In the genomic region with DNA sequence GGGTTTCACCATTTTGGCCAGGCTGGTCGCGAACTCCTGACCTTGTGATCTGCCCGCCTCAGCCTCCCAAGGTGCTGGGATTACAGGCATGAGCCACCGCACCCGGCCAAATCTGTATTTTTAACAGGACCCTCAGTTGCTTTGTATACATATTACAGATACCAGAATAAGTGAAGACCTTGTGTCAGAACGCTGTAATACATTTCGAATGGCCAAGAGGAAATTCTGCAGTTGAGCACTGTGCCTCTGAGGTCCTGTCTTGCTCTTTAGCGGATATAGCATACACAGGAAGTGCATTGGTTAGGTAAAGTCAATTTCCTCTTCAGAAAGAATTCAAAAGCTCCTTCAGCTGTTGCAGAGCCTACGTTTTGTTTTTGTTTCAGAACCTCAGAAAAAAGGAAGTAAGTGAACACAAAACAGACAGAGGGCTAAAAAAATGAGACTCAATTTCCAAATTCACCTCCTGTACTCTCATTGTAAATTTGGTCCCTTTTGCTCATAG, we compare ENCODE assay signal across 1 cellular context.
TF ChIP-seq lines count a peak whose summit lies in the region.

No MANE protein-coding gene starts in this region.

TF ChIP-seq in GM12878, 131 proteins besides CTCF, POLR2A, EP300 and RAD21 (continued from another document and continues in another):
- TF ChIP-seq, protein P1, sequence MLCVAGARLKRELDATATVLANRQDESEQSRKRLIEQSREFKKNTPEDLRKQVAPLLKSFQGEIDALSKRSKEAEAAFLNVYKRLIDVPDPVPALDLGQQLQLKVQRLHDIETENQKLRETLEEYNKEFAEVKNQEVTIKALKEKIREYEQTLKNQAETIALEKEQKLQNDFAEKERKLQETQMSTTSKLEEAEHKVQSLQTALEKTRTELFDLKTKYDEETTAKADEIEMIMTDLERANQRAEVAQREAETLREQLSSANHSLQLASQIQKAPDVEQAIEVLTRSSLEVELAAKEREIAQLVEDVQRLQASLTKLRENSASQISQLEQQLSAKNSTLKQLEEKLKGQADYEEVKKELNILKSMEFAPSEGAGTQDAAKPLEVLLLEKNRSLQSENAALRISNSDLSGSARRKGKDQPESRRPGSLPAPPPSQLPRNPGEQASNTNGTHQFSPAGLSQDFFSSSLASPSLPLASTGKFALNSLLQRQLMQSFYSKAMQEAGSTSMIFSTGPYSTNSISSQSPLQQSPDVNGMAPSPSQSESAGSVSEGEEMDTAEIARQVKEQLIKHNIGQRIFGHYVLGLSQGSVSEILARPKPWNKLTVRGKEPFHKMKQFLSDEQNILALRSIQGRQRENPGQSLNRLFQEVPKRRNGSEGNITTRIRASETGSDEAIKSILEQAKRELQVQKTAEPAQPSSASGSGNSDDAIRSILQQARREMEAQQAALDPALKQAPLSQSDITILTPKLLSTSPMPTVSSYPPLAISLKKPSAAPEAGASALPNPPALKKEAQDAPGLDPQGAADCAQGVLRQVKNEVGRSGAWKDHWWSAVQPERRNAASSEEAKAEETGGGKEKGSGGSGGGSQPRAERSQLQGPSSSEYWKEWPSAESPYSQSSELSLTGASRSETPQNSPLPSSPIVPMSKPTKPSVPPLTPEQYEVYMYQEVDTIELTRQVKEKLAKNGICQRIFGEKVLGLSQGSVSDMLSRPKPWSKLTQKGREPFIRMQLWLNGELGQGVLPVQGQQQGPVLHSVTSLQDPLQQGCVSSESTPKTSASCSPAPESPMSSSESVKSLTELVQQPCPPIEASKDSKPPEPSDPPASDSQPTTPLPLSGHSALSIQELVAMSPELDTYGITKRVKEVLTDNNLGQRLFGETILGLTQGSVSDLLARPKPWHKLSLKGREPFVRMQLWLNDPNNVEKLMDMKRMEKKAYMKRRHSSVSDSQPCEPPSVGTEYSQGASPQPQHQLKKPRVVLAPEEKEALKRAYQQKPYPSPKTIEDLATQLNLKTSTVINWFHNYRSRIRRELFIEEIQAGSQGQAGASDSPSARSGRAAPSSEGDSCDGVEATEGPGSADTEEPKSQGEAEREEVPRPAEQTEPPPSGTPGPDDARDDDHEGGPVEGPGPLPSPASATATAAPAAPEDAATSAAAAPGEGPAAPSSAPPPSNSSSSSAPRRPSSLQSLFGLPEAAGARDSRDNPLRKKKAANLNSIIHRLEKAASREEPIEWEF (IDR thresholded peaks at IDR 0.05; ENCODE audit: insufficient replicate concordance, low read depth, low read length) = no peak
- TF ChIP-seq, protein P2, sequence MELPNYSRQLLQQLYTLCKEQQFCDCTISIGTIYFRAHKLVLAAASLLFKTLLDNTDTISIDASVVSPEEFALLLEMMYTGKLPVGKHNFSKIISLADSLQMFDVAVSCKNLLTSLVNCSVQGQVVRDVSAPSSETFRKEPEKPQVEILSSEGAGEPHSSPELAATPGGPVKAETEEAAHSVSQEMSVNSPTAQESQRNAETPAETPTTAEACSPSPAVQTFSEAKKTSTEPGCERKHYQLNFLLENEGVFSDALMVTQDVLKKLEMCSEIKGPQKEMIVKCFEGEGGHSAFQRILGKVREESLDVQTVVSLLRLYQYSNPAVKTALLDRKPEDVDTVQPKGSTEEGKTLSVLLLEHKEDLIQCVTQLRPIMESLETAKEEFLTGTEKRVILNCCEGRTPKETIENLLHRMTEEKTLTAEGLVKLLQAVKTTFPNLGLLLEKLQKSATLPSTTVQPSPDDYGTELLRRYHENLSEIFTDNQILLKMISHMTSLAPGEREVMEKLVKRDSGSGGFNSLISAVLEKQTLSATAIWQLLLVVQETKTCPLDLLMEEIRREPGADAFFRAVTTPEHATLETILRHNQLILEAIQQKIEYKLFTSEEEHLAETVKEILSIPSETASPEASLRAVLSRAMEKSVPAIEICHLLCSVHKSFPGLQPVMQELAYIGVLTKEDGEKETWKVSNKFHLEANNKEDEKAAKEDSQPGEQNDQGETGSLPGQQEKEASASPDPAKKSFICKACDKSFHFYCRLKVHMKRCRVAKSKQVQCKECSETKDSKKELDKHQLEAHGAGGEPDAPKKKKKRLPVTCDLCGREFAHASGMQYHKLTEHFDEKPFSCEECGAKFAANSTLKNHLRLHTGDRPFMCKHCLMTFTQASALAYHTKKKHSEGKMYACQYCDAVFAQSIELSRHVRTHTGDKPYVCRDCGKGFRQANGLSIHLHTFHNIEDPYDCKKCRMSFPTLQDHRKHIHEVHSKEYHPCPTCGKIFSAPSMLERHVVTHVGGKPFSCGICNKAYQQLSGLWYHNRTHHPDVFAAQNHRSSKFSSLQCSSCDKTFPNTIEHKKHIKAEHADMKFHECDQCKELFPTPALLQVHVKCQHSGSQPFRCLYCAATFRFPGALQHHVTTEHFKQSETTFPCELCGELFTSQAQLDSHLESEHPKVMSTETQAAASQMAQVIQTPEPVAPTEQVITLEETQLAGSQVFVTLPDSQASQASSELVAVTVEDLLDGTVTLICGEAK (IDR thresholded peaks at IDR 0.05; ENCODE audit: borderline replicate concordance) = peak; percentile 75; the same call in 1 of the 2 replicates
- TF ChIP-seq JUND (IDR thresholded peaks at IDR 0.05; ENCODE audit: low read depth, low read length) = no peak
- TF ChIP-seq FOS (IDR thresholded peaks at IDR 0.05; ENCODE audit: borderline replicate concordance, extremely low read depth, insufficient read length) = no peak
- TF ChIP-seq HDGF (IDR thresholded peaks at IDR 0.05) = no peak
- TF ChIP-seq SMARCA5 (IDR thresholded peaks at IDR 0.05) = 0 out of 2 replicates have a peak, but pooled peaks have one; percentile 18
- no peak for TF ChIP-seq STAT1 (conservative IDR thresholded peaks at IDR 0.05)
- TF ChIP-seq, protein P3, sequence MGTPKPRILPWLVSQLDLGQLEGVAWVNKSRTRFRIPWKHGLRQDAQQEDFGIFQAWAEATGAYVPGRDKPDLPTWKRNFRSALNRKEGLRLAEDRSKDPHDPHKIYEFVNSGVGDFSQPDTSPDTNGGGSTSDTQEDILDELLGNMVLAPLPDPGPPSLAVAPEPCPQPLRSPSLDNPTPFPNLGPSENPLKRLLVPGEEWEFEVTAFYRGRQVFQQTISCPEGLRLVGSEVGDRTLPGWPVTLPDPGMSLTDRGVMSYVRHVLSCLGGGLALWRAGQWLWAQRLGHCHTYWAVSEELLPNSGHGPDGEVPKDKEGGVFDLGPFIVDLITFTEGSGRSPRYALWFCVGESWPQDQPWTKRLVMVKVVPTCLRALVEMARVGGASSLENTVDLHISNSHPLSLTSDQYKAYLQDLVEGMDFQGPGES (IDR thresholded peaks at IDR 0.05) = no peak
- TF ChIP-seq, protein P4, sequence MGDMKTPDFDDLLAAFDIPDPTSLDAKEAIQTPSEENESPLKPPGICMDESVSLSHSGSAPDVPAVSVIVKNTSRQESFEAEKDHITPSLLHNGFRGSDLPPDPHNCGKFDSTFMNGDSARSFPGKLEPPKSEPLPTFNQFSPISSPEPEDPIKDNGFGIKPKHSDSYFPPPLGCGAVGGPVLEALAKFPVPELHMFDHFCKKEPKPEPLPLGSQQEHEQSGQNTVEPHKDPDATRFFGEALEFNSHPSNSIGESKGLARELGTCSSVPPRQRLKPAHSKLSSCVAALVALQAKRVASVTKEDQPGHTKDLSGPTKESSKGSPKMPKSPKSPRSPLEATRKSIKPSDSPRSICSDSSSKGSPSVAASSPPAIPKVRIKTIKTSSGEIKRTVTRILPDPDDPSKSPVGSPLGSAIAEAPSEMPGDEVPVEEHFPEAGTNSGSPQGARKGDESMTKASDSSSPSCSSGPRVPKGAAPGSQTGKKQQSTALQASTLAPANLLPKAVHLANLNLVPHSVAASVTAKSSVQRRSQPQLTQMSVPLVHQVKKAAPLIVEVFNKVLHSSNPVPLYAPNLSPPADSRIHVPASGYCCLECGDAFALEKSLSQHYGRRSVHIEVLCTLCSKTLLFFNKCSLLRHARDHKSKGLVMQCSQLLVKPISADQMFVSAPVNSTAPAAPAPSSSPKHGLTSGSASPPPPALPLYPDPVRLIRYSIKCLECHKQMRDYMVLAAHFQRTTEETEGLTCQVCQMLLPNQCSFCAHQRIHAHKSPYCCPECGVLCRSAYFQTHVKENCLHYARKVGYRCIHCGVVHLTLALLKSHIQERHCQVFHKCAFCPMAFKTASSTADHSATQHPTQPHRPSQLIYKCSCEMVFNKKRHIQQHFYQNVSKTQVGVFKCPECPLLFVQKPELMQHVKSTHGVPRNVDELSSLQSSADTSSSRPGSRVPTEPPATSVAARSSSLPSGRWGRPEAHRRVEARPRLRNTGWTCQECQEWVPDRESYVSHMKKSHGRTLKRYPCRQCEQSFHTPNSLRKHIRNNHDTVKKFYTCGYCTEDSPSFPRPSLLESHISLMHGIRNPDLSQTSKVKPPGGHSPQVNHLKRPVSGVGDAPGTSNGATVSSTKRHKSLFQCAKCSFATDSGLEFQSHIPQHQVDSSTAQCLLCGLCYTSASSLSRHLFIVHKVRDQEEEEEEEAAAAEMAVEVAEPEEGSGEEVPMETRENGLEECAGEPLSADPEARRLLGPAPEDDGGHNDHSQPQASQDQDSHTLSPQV (IDR thresholded peaks at IDR 0.05) = no peak
- no peak for TF ChIP-seq FOXK2 (IDR thresholded peaks at IDR 0.05)
- TF ChIP-seq, protein P5, sequence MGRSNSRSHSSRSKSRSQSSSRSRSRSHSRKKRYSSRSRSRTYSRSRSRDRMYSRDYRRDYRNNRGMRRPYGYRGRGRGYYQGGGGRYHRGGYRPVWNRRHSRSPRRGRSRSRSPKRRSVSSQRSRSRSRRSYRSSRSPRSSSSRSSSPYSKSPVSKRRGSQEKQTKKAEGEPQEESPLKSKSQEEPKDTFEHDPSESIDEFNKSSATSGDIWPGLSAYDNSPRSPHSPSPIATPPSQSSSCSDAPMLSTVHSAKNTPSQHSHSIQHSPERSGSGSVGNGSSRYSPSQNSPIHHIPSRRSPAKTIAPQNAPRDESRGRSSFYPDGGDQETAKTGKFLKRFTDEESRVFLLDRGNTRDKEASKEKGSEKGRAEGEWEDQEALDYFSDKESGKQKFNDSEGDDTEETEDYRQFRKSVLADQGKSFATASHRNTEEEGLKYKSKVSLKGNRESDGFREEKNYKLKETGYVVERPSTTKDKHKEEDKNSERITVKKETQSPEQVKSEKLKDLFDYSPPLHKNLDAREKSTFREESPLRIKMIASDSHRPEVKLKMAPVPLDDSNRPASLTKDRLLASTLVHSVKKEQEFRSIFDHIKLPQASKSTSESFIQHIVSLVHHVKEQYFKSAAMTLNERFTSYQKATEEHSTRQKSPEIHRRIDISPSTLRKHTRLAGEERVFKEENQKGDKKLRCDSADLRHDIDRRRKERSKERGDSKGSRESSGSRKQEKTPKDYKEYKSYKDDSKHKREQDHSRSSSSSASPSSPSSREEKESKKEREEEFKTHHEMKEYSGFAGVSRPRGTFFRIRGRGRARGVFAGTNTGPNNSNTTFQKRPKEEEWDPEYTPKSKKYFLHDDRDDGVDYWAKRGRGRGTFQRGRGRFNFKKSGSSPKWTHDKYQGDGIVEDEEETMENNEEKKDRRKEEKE (IDR thresholded peaks at IDR 0.05) = no peak
- TF ChIP-seq, protein P6, sequence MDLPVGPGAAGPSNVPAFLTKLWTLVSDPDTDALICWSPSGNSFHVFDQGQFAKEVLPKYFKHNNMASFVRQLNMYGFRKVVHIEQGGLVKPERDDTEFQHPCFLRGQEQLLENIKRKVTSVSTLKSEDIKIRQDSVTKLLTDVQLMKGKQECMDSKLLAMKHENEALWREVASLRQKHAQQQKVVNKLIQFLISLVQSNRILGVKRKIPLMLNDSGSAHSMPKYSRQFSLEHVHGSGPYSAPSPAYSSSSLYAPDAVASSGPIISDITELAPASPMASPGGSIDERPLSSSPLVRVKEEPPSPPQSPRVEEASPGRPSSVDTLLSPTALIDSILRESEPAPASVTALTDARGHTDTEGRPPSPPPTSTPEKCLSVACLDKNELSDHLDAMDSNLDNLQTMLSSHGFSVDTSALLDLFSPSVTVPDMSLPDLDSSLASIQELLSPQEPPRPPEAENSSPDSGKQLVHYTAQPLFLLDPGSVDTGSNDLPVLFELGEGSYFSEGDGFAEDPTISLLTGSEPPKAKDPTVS (IDR thresholded peaks at IDR 0.05; ENCODE audit: low read depth, low read length) = no peak
- TF ChIP-seq HDAC2 (IDR thresholded peaks at IDR 0.05) = no peak
- TF ChIP-seq CREB1 (IDR thresholded peaks at IDR 0.05; ENCODE audit: low read depth) = peak; percentile 46; the same call in 1 of the 2 replicates
- TF ChIP-seq HDAC6 (IDR thresholded peaks at IDR 0.05; ENCODE audit: unreplicated experiment) = no peak
- TF ChIP-seq ESRRA (IDR thresholded peaks at IDR 0.05; ENCODE audit: low read length) = no peak
- TF ChIP-seq NR2F1 (conservative IDR thresholded peaks at IDR 0.05) = peak; percentile 18; the same call in 1 of the 2 replicates
- no peak for TF ChIP-seq CEBPB (IDR thresholded peaks at IDR 0.05; ENCODE audit: borderline replicate concordance in 1 of 2, low read depth in 2 of 2, low read length in 2 of 2)
- TF ChIP-seq, protein P7, sequence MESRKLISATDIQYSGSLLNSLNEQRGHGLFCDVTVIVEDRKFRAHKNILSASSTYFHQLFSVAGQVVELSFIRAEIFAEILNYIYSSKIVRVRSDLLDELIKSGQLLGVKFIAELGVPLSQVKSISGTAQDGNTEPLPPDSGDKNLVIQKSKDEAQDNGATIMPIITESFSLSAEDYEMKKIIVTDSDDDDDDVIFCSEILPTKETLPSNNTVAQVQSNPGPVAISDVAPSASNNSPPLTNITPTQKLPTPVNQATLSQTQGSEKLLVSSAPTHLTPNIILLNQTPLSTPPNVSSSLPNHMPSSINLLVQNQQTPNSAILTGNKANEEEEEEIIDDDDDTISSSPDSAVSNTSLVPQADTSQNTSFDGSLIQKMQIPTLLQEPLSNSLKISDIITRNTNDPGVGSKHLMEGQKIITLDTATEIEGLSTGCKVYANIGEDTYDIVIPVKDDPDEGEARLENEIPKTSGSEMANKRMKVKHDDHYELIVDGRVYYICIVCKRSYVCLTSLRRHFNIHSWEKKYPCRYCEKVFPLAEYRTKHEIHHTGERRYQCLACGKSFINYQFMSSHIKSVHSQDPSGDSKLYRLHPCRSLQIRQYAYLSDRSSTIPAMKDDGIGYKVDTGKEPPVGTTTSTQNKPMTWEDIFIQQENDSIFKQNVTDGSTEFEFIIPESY (IDR thresholded peaks at IDR 0.05) = no peak
- TF ChIP-seq, protein P8, sequence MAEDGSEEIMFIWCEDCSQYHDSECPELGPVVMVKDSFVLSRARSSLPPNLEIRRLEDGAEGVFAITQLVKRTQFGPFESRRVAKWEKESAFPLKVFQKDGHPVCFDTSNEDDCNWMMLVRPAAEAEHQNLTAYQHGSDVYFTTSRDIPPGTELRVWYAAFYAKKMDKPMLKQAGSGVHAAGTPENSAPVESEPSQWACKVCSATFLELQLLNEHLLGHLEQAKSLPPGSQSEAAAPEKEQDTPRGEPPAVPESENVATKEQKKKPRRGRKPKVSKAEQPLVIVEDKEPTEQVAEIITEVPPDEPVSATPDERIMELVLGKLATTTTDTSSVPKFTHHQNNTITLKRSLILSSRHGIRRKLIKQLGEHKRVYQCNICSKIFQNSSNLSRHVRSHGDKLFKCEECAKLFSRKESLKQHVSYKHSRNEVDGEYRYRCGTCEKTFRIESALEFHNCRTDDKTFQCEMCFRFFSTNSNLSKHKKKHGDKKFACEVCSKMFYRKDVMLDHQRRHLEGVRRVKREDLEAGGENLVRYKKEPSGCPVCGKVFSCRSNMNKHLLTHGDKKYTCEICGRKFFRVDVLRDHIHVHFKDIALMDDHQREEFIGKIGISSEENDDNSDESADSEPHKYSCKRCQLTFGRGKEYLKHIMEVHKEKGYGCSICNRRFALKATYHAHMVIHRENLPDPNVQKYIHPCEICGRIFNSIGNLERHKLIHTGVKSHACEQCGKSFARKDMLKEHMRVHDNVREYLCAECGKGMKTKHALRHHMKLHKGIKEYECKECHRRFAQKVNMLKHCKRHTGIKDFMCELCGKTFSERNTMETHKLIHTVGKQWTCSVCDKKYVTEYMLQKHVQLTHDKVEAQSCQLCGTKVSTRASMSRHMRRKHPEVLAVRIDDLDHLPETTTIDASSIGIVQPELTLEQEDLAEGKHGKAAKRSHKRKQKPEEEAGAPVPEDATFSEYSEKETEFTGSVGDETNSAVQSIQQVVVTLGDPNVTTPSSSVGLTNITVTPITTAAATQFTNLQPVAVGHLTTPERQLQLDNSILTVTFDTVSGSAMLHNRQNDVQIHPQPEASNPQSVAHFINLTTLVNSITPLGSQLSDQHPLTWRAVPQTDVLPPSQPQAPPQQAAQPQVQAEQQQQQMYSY (CRISPR knock-in tag; IDR thresholded peaks at IDR 0.05) = no peak
- TF ChIP-seq RELA (IDR thresholded peaks at IDR 0.05; ENCODE audit: borderline replicate concordance, partially characterized antibody) = no peak
- no peak for TF ChIP-seq PAX8 (IDR thresholded peaks at IDR 0.05)
- no peak for TF ChIP-seq EZH2 (IDR thresholded peaks at IDR 0.05; ENCODE audit: borderline replicate concordance, control insufficient read depth, low read depth, low read length)
- no peak for TF ChIP-seq MTA2 (IDR thresholded peaks at IDR 0.05; ENCODE audit: low read depth)
